ENCODE assay signal across 18 cellular contexts in the genomic region with DNA sequence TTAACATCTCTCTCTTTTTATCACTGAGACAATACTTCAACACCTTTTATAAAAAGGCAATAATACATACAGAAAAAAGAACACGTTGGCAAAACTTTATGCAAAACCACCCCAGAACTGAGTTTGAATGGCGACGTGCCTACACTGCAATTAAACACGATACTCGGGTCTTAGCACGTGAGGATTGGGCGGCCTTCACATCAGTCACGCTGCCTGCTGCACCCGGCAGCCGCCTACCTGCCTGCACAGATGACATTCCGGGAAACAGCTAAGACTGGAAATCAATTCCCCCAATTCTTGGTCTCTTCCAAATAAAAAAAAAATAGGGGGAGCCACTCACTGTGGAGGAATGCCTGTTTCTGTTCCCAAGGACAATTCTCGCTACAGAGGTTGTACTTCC.
"Had no signal": no experiment of that assay in that cellular context is flagged by ENCODE, and none has a peak within 500 bp of the region (broad histone marks: within the 10 kb centered on the region; RNA-seq: fewer than 3 reads in every experiment).

No MANE protein-coding gene starts in this region.

- H3K4me3 ChIP-seq: esophagus squamous epithelium, hepatocyte, stomach had no signal

- H3K27me3 ChIP-seq: esophagus squamous epithelium, foreskin keratinocyte, hepatocyte, neutrophil had no signal

- H3K9me3 Mint-ChIP-seq: effector memory CD8-positive, alpha-beta T cell; naive B cell; stimulated activated naive B cell treated with anti-CD40 and anti-IgM and Interleukin-4, amounts not matched to agents 10 μg/mL and 1 μg/mL and 100 μg/mL, for 72 hours had no signal

- H3K27ac ChIP-seq: esophagus squamous epithelium, foreskin keratinocyte, hepatocyte, neutrophil, stomach had no signal

- H3K36me3 Mint-ChIP-seq: naive B cell had no signal

- H3K4me3 Mint-ChIP-seq: effector memory CD8-positive, alpha-beta T cell; naive B cell; nephron; stimulated activated naive B cell treated with anti-CD40 and anti-IgM and Interleukin-4, amounts not matched to agents 10 μg/mL and 1 μg/mL and 100 μg/mL, for 72 hours had no signal

- H3K4me1 Mint-ChIP-seq: nephron had no signal

- DNase-seq: effector memory CD8-positive, alpha-beta T cell; esophagus squamous epithelium; foreskin keratinocyte; kidney; left colon; mesendoderm; naive B cell; posterior cingulate gyrus; stimulated activated CD4-positive, alpha-beta T cell treated with anti-CD3 and anti-CD28 coated beads, Interleukin-2, amount 100 ng/mL, for 24 hours; stimulated activated CD4-positive, alpha-beta T cell treated with anti-CD3 and anti-CD28 coated beads, Interleukin-4, amount 100 ng/mL, for 4 hours; stimulated activated naive B cell treated with anti-CD40 and anti-IgM and Interleukin-4, amounts not matched to agents 10 μg/mL and 1 μg/mL and 100 μg/mL, for 72 hours; stomach; substantia nigra; trophoblast cell had no signal

- ATAC-seq: effector memory CD8-positive, alpha-beta T cell; foreskin keratinocyte; left colon; sciatic nerve; stimulated activated naive B cell treated with anti-CD40 and anti-IgM and Interleukin-4, amounts not matched to agents 10 μg/mL and 1 μg/mL and 100 μg/mL, for 72 hours had no signal

- H3K27me3 Mint-ChIP-seq: effector memory CD8-positive, alpha-beta T cell; naive B cell had no signal

- H3K27ac Mint-ChIP-seq: nephron; stimulated activated naive B cell treated with anti-CD40 and anti-IgM and Interleukin-4, amounts not matched to agents 10 μg/mL and 1 μg/mL and 100 μg/mL, for 72 hours had no signal
